ENCODE assay signal across 25 cellular contexts in genomic region chr18:40011201-40011600, GRCh38.
"Had no signal": no experiment of that assay in that cellular context is flagged by ENCODE, and none has a peak within 500 bp of the region (broad histone marks: within the 10 kb centered on the region; RNA-seq: fewer than 3 reads in every experiment).

No MANE protein-coding gene starts in this region.

- ATAC-seq: natural killer cell; pancreas; right cardiac atrium; stimulated activated memory B cell treated with anti-CD40 and anti-IgM and Interleukin-4, amounts not matched to agents 10 μg/mL and 1 μg/mL and 100 μg/mL, for 72 hours; stimulated activated naive CD8-positive, alpha-beta T cell treated with anti-CD3 and anti-CD28 coated beads, Interleukin-15, amount 100 ng/mL, for 72 hours had no signal

- H3K4me2 ChIP-seq: smooth muscle cell had no signal

- H3K4me1 ChIP-seq: left ventricle myocardium inferior, pancreas, prostate gland, sigmoid colon, uterus had no signal

- H3K27ac ChIP-seq: left ventricle myocardium inferior, pancreas, prostate gland, sigmoid colon, tibial nerve, uterus had no signal

- H3K27me3 ChIP-seq: sigmoid colon, tibial nerve, uterus had no signal

- H3K9me3 ChIP-seq: left ventricle myocardium inferior, pancreas, prostate gland, sigmoid colon, tibial nerve, uterus had no signal

- H3K4me3 ChIP-seq: left ventricle myocardium inferior, lung, pancreas, prostate gland, sigmoid colon, smooth muscle cell, tibial nerve, uterus had no signal

- H3K36me3 ChIP-seq: left ventricle myocardium inferior, pancreas, prostate gland, sigmoid colon, tibial nerve, uterus had no signal

- DNase-seq: hypothalamus; immature natural killer cell; islet precursor cell; left ventricle myocardium inferior; mesendoderm; naive B cell; natural killer cell; pancreas; posterior cingulate gyrus; retina; right cardiac atrium; sigmoid colon; stimulated activated CD4-positive, alpha-beta T cell treated with anti-CD3 and anti-CD28 coated beads, Interleukin-1b, Interleukin-23, amount 100 ng/mL, for 48 hours; stimulated activated CD4-positive, alpha-beta T cell treated with anti-CD3 and anti-CD28 coated beads, Interleukin-2, amount 100 ng/mL, for 48 hours; stimulated activated CD4-positive, alpha-beta T cell treated with anti-CD3 and anti-CD28 coated beads, Interleukin-4, amount 100 ng/mL, for 4 hours; stimulated activated CD8-positive, alpha-beta memory T cell treated with anti-CD3 and anti-CD28 coated beads, Interleukin-4, amount 100 ng/mL, for 48 hours; stimulated activated naive CD4-positive, alpha-beta T cell treated with Interleukin-2 at 50 U/mL for 16 hours; stimulated activated naive CD8-positive, alpha-beta T cell treated with anti-CD3 and anti-CD28 coated beads, Interleukin-15, amount 100 ng/mL, for 72 hours; substantia nigra; uterus had no signal
